Comparison of ENCODE assay signal across 8 cellular contexts in genomic region chr12:47963340-47964040, GRCh38. TPM values are rescaled to one million over a fixed set of nuclear protein-coding genes. Genes with fewer than 3 reads are reported as not detected.
DNase-seq lines count a peak whose midpoint lies in the region; ATAC-seq, FAIRE-seq and TF ChIP-seq lines count a peak whose summit lies in the region.

A gene with protein sequence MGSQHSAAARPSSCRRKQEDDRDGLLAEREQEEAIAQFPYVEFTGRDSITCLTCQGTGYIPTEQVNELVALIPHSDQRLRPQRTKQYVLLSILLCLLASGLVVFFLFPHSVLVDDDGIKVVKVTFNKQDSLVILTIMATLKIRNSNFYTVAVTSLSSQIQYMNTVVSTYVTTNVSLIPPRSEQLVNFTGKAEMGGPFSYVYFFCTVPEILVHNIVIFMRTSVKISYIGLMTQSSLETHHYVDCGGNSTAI (plus strand): TSS chr12:47963596. CDS start chr12:47964237, 641 bp downstream.

- H3K27me3 ChIP-seq in H1 (replicated peaks in 1 of 4; ENCODE audit: control insufficient read depth in 3 of 4, extremely low read depth in 1 of 4, insufficient read depth in 3 of 4, low read length in 3 of 4): peaks cover 1 to 25% (median 16%) of the 10 kb centered on the region in 4 experiments

- H2AK5ac ChIP-seq in H1 (ENCODE audit: low read depth, low read length): no peak within 1 kb of the TSS

- peaks cover 10 to 14% of the 10 kb centered on the region in 2 experiments for H3K9me3 ChIP-seq in H1 (ENCODE audit: insufficient read depth in 2 of 2, low read depth in 1 of 2, low read length in 1 of 2)

- peak within 1 kb of the TSS; percentile 95 for H3K27ac Mint-ChIP-seq in memory B cell

- WGBS in H1 (ENCODE audit: extremely low coverage in 1 of 2, insufficient coverage in 1 of 2, insufficient read length in 1 of 2, insufficient replicate concordance in 2 of 2, low coverage in 1 of 2, low lambda C conversion rate in 2 of 2, missing lambda C conversion rate in 1 of 2), 2 experiments: 2% methylated on average over 56 of the region's 59 CpGs; no CpG with 5 or more reads in 1 of the 2 experiments

- peak; percentile 63 to 80 for TF ChIP-seq RAD21 in H1 (IDR thresholded peaks at IDR 0.05 in 1 of 2, conservative IDR thresholded peaks at IDR 0.05 in 1 of 2; ENCODE audit: low read depth in 2 of 2, low read length in 2 of 2)

- peaks cover 9% of the 10 kb centered on the region for H3K36me3 Mint-ChIP-seq in memory B cell

- H2BK12ac ChIP-seq in H1 (ENCODE audit: low read depth, low read length): 0 out of 2 replicates have a peak within 1 kb of the TSS, but pooled peaks have one; percentile 17

- no peak within 1 kb of the TSS for H3K23ac ChIP-seq in H1 (ENCODE audit: insufficient read length)

- H3K23me2 ChIP-seq in H1 (ENCODE audit: low read depth, low read length): peaks cover 6% of the 10 kb centered on the region; the same call in 1 of the 2 replicates

- POLR2A ChIA-PET in activated CD8-positive, alpha-beta memory T cell treated with anti-CD3 and anti-CD28 coated beads for 36 hours (lab: Charles Lee): interaction anchor here (0.7 to 1.2 kb wide), 3 partner anchors 116 to 151 kb away, joined by 3 read pairs; no protein-coding TSS in a partner anchor
- POLR2A ChIA-PET in H1 (lab: Charles Lee; ENCODE audit: partially characterized antibody): interaction anchor here (0.7 to 1.2 kb wide), 3 partner anchors 12 to 156 kb away, joined by 3 to 7 read pairs (median 3); partner anchors contain the start of gene PFKM

- H3K36me3 ChIP-seq in H1 (ENCODE audit: control insufficient read depth in 2 of 4, insufficient read depth in 4 of 4, low read length in 3 of 4): no peaks in the 10 kb centered on the region

- H3K79me2 ChIP-seq in H1 (ENCODE audit: control insufficient read depth in 1 of 2, insufficient read depth in 2 of 2, low read length in 2 of 2): no peaks in the 10 kb centered on the region

- H3K18ac ChIP-seq in H1 (ENCODE audit: extremely low read depth, low read length): peak within 1 kb of the TSS; percentile 65; the same call in 1 of the 2 replicates

- peak within 1 kb of the TSS; percentile 17 for H3K56ac ChIP-seq in H1 (replicated peaks; ENCODE audit: insufficient read length, low read depth, low read length)

- peak within 1 kb of the TSS; percentile 99 for H3K4me3 Mint-ChIP-seq in memory B cell

- H2BK15ac ChIP-seq in H1 (ENCODE audit: low read length): no peak within 1 kb of the TSS

- H4K8ac ChIP-seq in H1 (ENCODE audit: extremely low read depth, insufficient read depth, low read length): peak within 1 kb of the TSS; percentile 91; the same call in 1 of the 2 replicates

- H3K79me1 ChIP-seq in H1 (ENCODE audit: low read depth, low read length): no peaks in the 10 kb centered on the region

- CTCF ChIA-PET in activated CD8-positive, alpha-beta memory T cell treated with anti-CD3 and anti-CD28 coated beads for 36 hours (lab: Charles Lee): interaction anchor here (0.7 to 2.3 kb wide), 16 partner anchors 13 to 230 kb away, joined by 3 to 10 read pairs (median 4); partner anchors contain the start of gene VDR
- CTCF ChIA-PET in H1 (lab: Charles Lee; ENCODE audit: partially characterized antibody): interaction anchor here (0.6 to 7.2 kb wide), 32 partner anchors 9 to 194 kb away, joined by 3 to 82 read pairs (median 4); partner anchors contain the start of genes ASB8 and VDR

- H3K27ac ChIP-seq in H1 (ENCODE audit: low read depth, low read length): no peak within 1 kb of the TSS

- H2BK120ac ChIP-seq in H1 (replicated peaks; ENCODE audit: low read depth, low read length): no peak within 1 kb of the TSS

- peak; percentile 70 for FAIRE-seq in H1 (lab: Jason Lieb, UNC)

- H2BK5ac ChIP-seq in H1 (ENCODE audit: low read depth, low read length): no peak within 1 kb of the TSS; the same call in 1 of the 2 replicates

- H4K5ac ChIP-seq in H1 (ENCODE audit: insufficient read length, low read depth, low read length): peak within 1 kb of the TSS; percentile 32

- H3K4me3 ChIP-seq in H1 (ENCODE audit: extremely low read depth in 1 of 4, insufficient read depth in 2 of 4, low read depth in 3 of 4, low read length in 4 of 4): peak within 1 kb of the TSS; percentile 38 to 66 (median 58)

- no peak within 1 kb of the TSS for H2BK20ac ChIP-seq in H1 (ENCODE audit: low read length)

- peak; percentile 90 for DNase-seq in COR-L47 (lab: John Stamatoyannopoulos, UW)
- peak; percentile 63 for DNase-seq in HS-5 (ENCODE audit: low read depth)
- DNase-seq in NK-92 (lab: John Stamatoyannopoulos, UW; ENCODE audit: unreplicated experiment): peak; percentile 28
- peak; percentile 87 to 97 for DNase-seq in H1 (ENCODE audit: low read depth in 1 of 2, low spot score in 2 of 2)
- peak; percentile 93 to 94 for DNase-seq in memory B cell (ENCODE audit: low spot score in 2 of 2)
- peak; percentile 72 for DNase-seq in stimulated activated CD8-positive, alpha-beta memory T cell treated with anti-CD3 and anti-CD28 coated beads, Interleukin-12 subunit alpha, Interleukin-12 subunit beta, amount 100 ng/mL, for 24 hours (ENCODE audit: extremely low read depth)

- peak in 1 of 2 experiments; percentile 44; a peak in 1 of 3 replicates for TF ChIP-seq EP300 in H1 (IDR thresholded peaks at IDR 0.05; ENCODE audit: borderline replicate concordance in 1 of 2, low read depth in 2 of 2, low read length in 2 of 2)

- TF ChIP-seq POLR2A in H1 (IDR thresholded peaks at IDR 0.05; ENCODE audit: control extremely low read depth in 1 of 2, low read depth in 2 of 2, low read length in 2 of 2): no peak

- peak within 1 kb of the TSS in 2 of 4 experiments; percentile 38 to 42; a peak in 2 of 7 replicates for H3K9ac ChIP-seq in H1 (replicated peaks in 1 of 4; ENCODE audit: extremely low read depth in 1 of 4, low read depth in 3 of 4, low read length in 3 of 4)

- H2AFZ ChIP-seq in H1 (ENCODE audit: low read length): peak within 1 kb of the TSS; percentile 60; the same call in 1 of the 2 replicates

- peak within 1 kb of the TSS; percentile 83 to 92 for H3K4me2 ChIP-seq in H1 (ENCODE audit: insufficient read depth in 1 of 2, low read depth in 2 of 2, low read length in 2 of 2)

- H3K4me1 ChIP-seq in H1 (replicated peaks in 1 of 4; ENCODE audit: control insufficient read depth in 3 of 4, insufficient read depth in 4 of 4, low read length in 3 of 4): peaks cover 0 to 9% (median under 1%) of the 10 kb centered on the region in 4 experiments; a peak in 5 of 7 replicates

- no peaks in the 10 kb centered on the region for H4K20me1 ChIP-seq in H1 (replicated peaks in 1 of 2; ENCODE audit: control insufficient read depth in 1 of 2, insufficient read depth in 2 of 2, low read length in 2 of 2)

- no peaks in the 10 kb centered on the region for H3K9me3 Mint-ChIP-seq in memory B cell

- H4K91ac ChIP-seq in H1 (replicated peaks; ENCODE audit: insufficient read length, low read length): peak within 1 kb of the TSS; percentile 87

- peaks cover 8% of the 10 kb centered on the region for H3K27me3 Mint-ChIP-seq in memory B cell

- ATAC-seq in GM19468 (IDR thresholded peaks at IDR 0.05; ENCODE audit: extremely low read depth, unreplicated experiment): peak; percentile 94
- peak; percentile 93 for ATAC-seq in memory B cell (ENCODE audit: low read depth)

- H3K14ac ChIP-seq in H1 (ENCODE audit: insufficient read length): no peak within 1 kb of the TSS

- peak; percentile 88 to 98 (median 98) for TF ChIP-seq CTCF in H1 (IDR thresholded peaks at IDR 0.05; ENCODE audit: control extremely low read depth in 1 of 3, insufficient read depth in 1 of 3, low read depth in 1 of 3, low read length in 3 of 3)

- no peak within 1 kb of the TSS for H3K4ac ChIP-seq in H1 (replicated peaks; ENCODE audit: insufficient read length, low read depth, low read length)

- H3K4me1 Mint-ChIP-seq in memory B cell: peaks cover 13% of the 10 kb centered on the region

TF ChIP-seq in H1, 55 proteins besides CTCF, POLR2A, EP300 and RAD21 (continues in another document):
- TF ChIP-seq NRF1 (IDR thresholded peaks at IDR 0.05; ENCODE audit: low read depth, low read length): peak; percentile 83
- TF ChIP-seq EGR1 (IDR thresholded peaks at IDR 0.05; ENCODE audit: borderline replicate concordance, low read depth, low read length): no peak
- TF ChIP-seq CBX5 (IDR thresholded peaks at IDR 0.05; ENCODE audit: low read depth, low read length): no peak
- 0 out of 2 replicates have a peak, but pooled peaks have one; percentile 9 for TF ChIP-seq YY1 (IDR thresholded peaks at IDR 0.05; ENCODE audit: low read depth, low read length)
- TF ChIP-seq PHF8 (conservative IDR thresholded peaks at IDR 0.05; ENCODE audit: low read depth, low read length): peak; percentile 51; the same call in 1 of the 2 replicates
- peak; percentile 86 for TF ChIP-seq RBBP5 (IDR thresholded peaks at IDR 0.05; ENCODE audit: borderline replicate concordance, low read depth, low read length)
- no peak for TF ChIP-seq RXRA (IDR thresholded peaks at IDR 0.05; ENCODE audit: insufficient read depth, low read depth, low read length)
- TF ChIP-seq EZH2 (IDR thresholded peaks at IDR 0.05; ENCODE audit: low read depth, low read length, severe bottlenecking): no peak
- TF ChIP-seq SP1 (IDR thresholded peaks at IDR 0.05; ENCODE audit: low read depth, low read length): no peak
- no peak for TF ChIP-seq HDAC6 (IDR thresholded peaks at IDR 0.05; ENCODE audit: low read depth, low read length)
- no peak for TF ChIP-seq CHD1 (IDR thresholded peaks at IDR 0.05; ENCODE audit: low read depth, low read length)
- TF ChIP-seq TAF7 (optimal IDR thresholded peaks at IDR 0.05; ENCODE audit: borderline replicate concordance, low read depth, low read length): no peak
- TF ChIP-seq CREB1 (IDR thresholded peaks at IDR 0.05): peak; percentile 33; the same call in 1 of the 2 replicates
- TF ChIP-seq TEAD4 (IDR thresholded peaks at IDR 0.05; ENCODE audit: low read depth, low read length): peak; percentile 88
- TF ChIP-seq CHD2 (IDR thresholded peaks at IDR 0.05; ENCODE audit: low read length): 0 out of 2 replicates have a peak, but pooled peaks have one; percentile 10
- TF ChIP-seq TBP (IDR thresholded peaks at IDR 0.05; ENCODE audit: low read depth, low read length): 0 out of 2 replicates have a peak, but pooled peaks have one; percentile 29
- TF ChIP-seq SAP30 (IDR thresholded peaks at IDR 0.05; ENCODE audit: insufficient read depth, insufficient replicate concordance, low read length): peak; percentile 7

RNA-seq across cellular contexts. Expression of the gene that starts here (rescaled TPM):
- total RNA-seq in activated CD8-positive, alpha-beta memory T cell treated with anti-CD3 and anti-CD28 coated beads for 36 hours: 100 to 1,000 TPM; 199 to 200 TPM
- total RNA-seq in H1 (2021; fragmentation: NEBNext Ultra II Directional; extraction: Animal tissue kit (Norgen Biotek cat#: 25700)): 36.6 and 37.0 TPM in 2 replicates
- polyA plus RNA-seq in H1 (2011; rRNA removed): 35.7 and 45.3 TPM in 2 replicates
- 50.0 TPM for polyA plus RNA-seq in H1 (2011; cell fraction: cytosol; rRNA removed)
- 47.3 TPM for polyA plus RNA-seq in H1 (2011; cell fraction: nucleus; rRNA removed)
- 30.0 to 40.7 TPM (median 38.1 TPM) in 4 replicates for polyA plus RNA-seq in H1 (2012, experiment 1 of 2)
- polyA plus RNA-seq in H1 (2012, experiment 2 of 2): 22.3 TPM
- polyA plus RNA-seq in H1 (2013, experiment 1 of 2): 29.9 TPM
- 32.5 TPM for polyA plus RNA-seq in H1 (2013, experiment 2 of 2)
- 64.9 and 98.9 TPM in 2 replicates for polyA minus RNA-seq in H1 (2011; rRNA and poly(A)+ RNA removed)
- 23.5 TPM for polyA minus RNA-seq in H1 (2011; cell fraction: cytosol; rRNA and poly(A)+ RNA removed)
- polyA minus RNA-seq in H1 (2011; cell fraction: nucleus; rRNA and poly(A)+ RNA removed): 34.8 TPM

Comparison
In these comparisons a context has a peak if more than half of its experiments do, and no peak if none do; other contexts are left out.
1. DNase-seq: peak in every context shown above with its lines; median percentile 94 in memory B cell; 92 in H1; 90 in COR-L47; 72 in stimulated activated CD8-positive, alpha-beta memory T cell treated with anti-CD3 and anti-CD28 coated beads, Interleukin-12 subunit alpha, Interleukin-12 subunit beta, amount 100 ng/mL, for 24 hours; 63 in HS-5; 28 in NK-92.